9 cellular contexts compared by ENCODE assay signal in genomic region chr2:17171446-17172049, GRCh38.
DNase-seq lines count a peak whose midpoint lies in the region; ATAC-seq, FAIRE-seq and TF ChIP-seq lines count a peak whose summit lies in the region.
"Had no signal": no experiment of that assay in that cellular context is flagged by ENCODE, and none has a peak within 500 bp of the region (broad histone marks: within the 10 kb centered on the region; RNA-seq: fewer than 3 reads in every experiment).

No MANE protein-coding gene starts in this region.

- ATAC-seq in A549: peak; percentile 95 to 99
- peak; percentile 86 for ATAC-seq in GM18511 (IDR thresholded peaks at IDR 0.05; ENCODE audit: unreplicated experiment)
- ATAC-seq in HG02981 (IDR thresholded peaks at IDR 0.05; ENCODE audit: unreplicated experiment): peak; percentile 84
- no peak; the same call in 1 of the 2 replicates for ATAC-seq in PC-3
- no peak for ATAC-seq in gastroesophageal sphincter
- no peak for ATAC-seq in psoas muscle

- DNase-seq in A549 (ENCODE audit: low read depth in 1 of 2, low spot score in 1 of 2): peak in 1 of 2 experiments; percentile 45
- peak; percentile 31 for DNase-seq in PC-3
- no peak for DNase-seq in psoas muscle
- DNase-seq in NCI-H2171 (lab: John Stamatoyannopoulos, UW): no peak
- no peak for DNase-seq in NCI-H2196 treated with DMSO at 0.1 percent for 48 hours (lab: John Stamatoyannopoulos, UW; ENCODE audit: unreplicated experiment)

- TF ChIP-seq EP300 in A549 (IDR thresholded peaks at IDR 0.05) (no peak), gastroesophageal sphincter (IDR thresholded peaks at IDR 0.05) (no peak)

- no TSS peak for BruUV-seq in PC-3 (replicated peaks; lab: Mats Ljungman, UMichigan)

- TF ChIP-seq CTCF in A549 (IDR thresholded peaks at IDR 0.05) (0 out of 3 replicates have a peak, but pooled peaks have one; percentile 7), PC-3 (conservative IDR thresholded peaks at IDR 0.05; ENCODE audit: low read depth, low read length) (0 out of 2 replicates have a peak, but pooled peaks have one; percentile 30), gastroesophageal sphincter (IDR thresholded peaks at IDR 0.05) (peak in 3 of 4 experiments; percentile 12 to 39 (median 14)), psoas muscle (IDR thresholded peaks at IDR 0.05) (peak; percentile 24)

- WGBS in A549 (ENCODE audit: missing lambda C conversion rate): 16% methylated on average over 7 of the region's 7 CpGs
- 40 to 55% methylated on average over 5 to 6 of the region's 7 CpGs for WGBS in gastroesophageal sphincter (ENCODE audit: low coverage in 1 of 2), 2 donors
- WGBS in psoas muscle, 3 donors: 27 to 42% (median 31%) methylated on average over 7 of the region's 7 CpGs

- no peaks in the 10 kb centered on the region for H3K36me3 ChIP-seq in PC-3 (ENCODE audit: low read depth, low read length)
- H3K36me3 ChIP-seq in gastroesophageal sphincter: no peaks in the 10 kb centered on the region
- H3K36me3 ChIP-seq in psoas muscle (ENCODE audit: insufficient read depth in 1 of 2, low read depth in 1 of 2): no peaks in the 10 kb centered on the region

- CTCF ChIA-PET in A549 (lab: Yijun Ruan, JAX): interaction anchor here (0.8 to 1.6 kb wide), 3 partner anchors 18 to 138 kb away, joined by 3 to 5 read pairs (median 4); no protein-coding TSS in a partner anchor
- CTCF ChIA-PET in PC-3 (lab: Charles Lee): no interaction called here

- POLR2A ChIA-PET in A549 (lab: Yijun Ruan, JAX): no interaction called here
- POLR2A ChIA-PET in PC-3 (lab: Charles Lee; ENCODE audit: unreplicated experiment): no interaction called here

- intact Hi-C loops in PC-3 (cut with micrococcal nuclease) (no loop called here), psoas muscle (cut with DNase I) (loop anchor here in 1 of 2 donors (5.0 kb wide), 1 partner anchor 374 kb away; no protein-coding TSS in a partner anchor)

- H3K9me3 ChIP-seq in A549: no peaks in the 10 kb centered on the region
- 0 out of 2 replicates have a peak, but pooled peaks cover 4% of the 10 kb centered on the region for H3K9me3 ChIP-seq in PC-3 (ENCODE audit: low read length)
- no peaks in the 10 kb centered on the region for H3K9me3 ChIP-seq in gastroesophageal sphincter
- H3K9me3 ChIP-seq in psoas muscle: no peaks in the 10 kb centered on the region

- TF ChIP-seq POLR2A in A549 (IDR thresholded peaks at IDR 0.05; ENCODE audit: low read length) (no peak), gastroesophageal sphincter (IDR thresholded peaks at IDR 0.05) (no peak)

- H3F3A ChIP-seq in PC-3 (ENCODE audit: low read length, unreplicated experiment): no peaks in the 10 kb centered on the region

- no peak overlapping the region for H3K9ac ChIP-seq in PC-3 (ENCODE audit: low read length)

- peak in 1 of 2 experiments; percentile 25; a peak in 1 of 5 replicates for TF ChIP-seq RAD21 in A549 (conservative IDR thresholded peaks at IDR 0.05 in 1 of 2, IDR thresholded peaks at IDR 0.05 in 1 of 2)

- no peaks in the 10 kb centered on the region for H4K20me1 ChIP-seq in PC-3 (ENCODE audit: low read length)

- H3K27me3 ChIP-seq in PC-3 (ENCODE audit: low read length) (no peaks in the 10 kb centered on the region), gastroesophageal sphincter (no peaks in the 10 kb centered on the region), psoas muscle (ENCODE audit: insufficient read depth in 3 of 3, low read length in 2 of 3) (peaks cover 0 to 2% (median 0%) of the 10 kb centered on the region in 3 donors)

- H3K9me2 ChIP-seq in PC-3 (replicated peaks; ENCODE audit: low read length): no peaks in the 10 kb centered on the region

- H3K79me2 ChIP-seq in PC-3 (ENCODE audit: low read length): no peaks in the 10 kb centered on the region

- FAIRE-seq in A549 (lab: Jason Lieb, UNC): no peak
- FAIRE-seq: endothelial cell of umbilical vein had no signal

- H3K4me1 ChIP-seq in A549 (no peaks in the 10 kb centered on the region), PC-3 (ENCODE audit: insufficient read depth, low read length) (no peaks in the 10 kb centered on the region), gastroesophageal sphincter (no peaks in the 10 kb centered on the region), psoas muscle (no peaks in the 10 kb centered on the region)

- H3K4me2 ChIP-seq in A549: no peak overlapping the region
- H3K4me2 ChIP-seq in PC-3 (ENCODE audit: low read length): no peak overlapping the region

- no peak overlapping the region for H2AFZ ChIP-seq in PC-3 (ENCODE audit: low read length)

- H3K27ac ChIP-seq in A549: no peak overlapping the region
- H3K27ac ChIP-seq in PC-3 (ENCODE audit: low read length): no peak overlapping the region
- H3K27ac ChIP-seq in gastroesophageal sphincter: no peak overlapping the region
- no peak overlapping the region for H3K27ac ChIP-seq in psoas muscle

- H3K4me3 ChIP-seq in A549 (no peak overlapping the region), PC-3 (ENCODE audit: low read length) (no peak overlapping the region), gastroesophageal sphincter (no peak overlapping the region), psoas muscle (no peak overlapping the region)

TF ChIP-seq in A549, 52 proteins besides CTCF, POLR2A, EP300 and RAD21:
- TF ChIP-seq HOXA7 (CRISPR knock-in tag; IDR thresholded peaks at IDR 0.05) (no peak), HOXB5 (CRISPR knock-in tag; IDR thresholded peaks at IDR 0.05) (no peak), JUN (IDR thresholded peaks at IDR 0.05) (no peak), ZFP36 (IDR thresholded peaks at IDR 0.05; ENCODE audit: borderline replicate concordance, partially characterized antibody) (no peak), CHD4 (IDR thresholded peaks at IDR 0.05; ENCODE audit: borderline replicate concordance) (no peak), MAZ (IDR thresholded peaks at IDR 0.05; ENCODE audit: borderline replicate concordance, low read depth, low read length) (no peak)

Comparison
In these comparisons a context has a peak if more than half of its experiments do, and no peak if none do; other contexts are left out.
1. ATAC-seq: peak in A549 (2 of 2), GM18511 (single experiment) and HG02981 (single experiment); none in PC-3 (single experiment), gastroesophageal sphincter (single experiment) and psoas muscle (0 of 4).
2. Peak in every context shown above with its lines, with median percentiles within 50 percentile points of each other: CTCF ChIP-seq.